9 cellular contexts compared by ENCODE assay signal in genomic region chr6:49579649-49580048, GRCh38. TPM values are rescaled to one million over a fixed set of nuclear protein-coding genes. Genes with fewer than 3 reads are reported as not detected.
"Had no signal": no experiment of that assay in that cellular context is flagged by ENCODE, and none has a peak within 500 bp of the region (broad histone marks: within the 10 kb centered on the region; RNA-seq: fewer than 3 reads in every experiment).

No MANE protein-coding gene starts in this region.

- DNase-seq: GDM1, GF-D8 had no signal

- H3K4me3 ChIP-seq: GM12878 had no signal

- FAIRE-seq: G401.6, GM12878, GM12891, GM12892, GM18507, GM19239 had no signal

- ATAC-seq: GM12878 had no signal

RNA-seq across cellular contexts. Expression of gene C6orf141, which starts 29.2 kb away (rescaled TPM):
- total RNA-seq: GM12878 had no signal

RNA-seq across cellular contexts. Expression of gene RHAG, which starts 57.0 kb away (rescaled TPM):
- total RNA-seq: G401 had no signal
